In genomic region chr11:19342036-19342435, GRCh38 we compare ENCODE assay signal across 1 cellular context.
TF ChIP-seq lines count a peak whose summit lies in the region.

No MANE protein-coding gene starts in this region.

TF ChIP-seq in K562, 482 proteins besides CTCF, POLR2A, EP300 and RAD21 (continued from another document):
- TF ChIP-seq MGA (IDR thresholded peaks at IDR 0.05) (no peak), PHF21A (IDR thresholded peaks at IDR 0.05; ENCODE audit: borderline replicate concordance, low read depth) (no peak), MXI1 (IDR thresholded peaks at IDR 0.05; ENCODE audit: low read depth, low read length) (no peak), KAT8 (IDR thresholded peaks at IDR 0.05; ENCODE audit: low read depth) (no peak), ETV6 (IDR thresholded peaks at IDR 0.05; ENCODE audit: borderline replicate concordance in 1 of 2, low read depth in 2 of 2, low read length in 1 of 2) (no peak), ETV6 (CRISPR knock-in tag; IDR thresholded peaks at IDR 0.05; ENCODE audit: borderline replicate concordance) (no peak), POLR3G (IDR thresholded peaks at IDR 0.05; ENCODE audit: extremely low read depth, insufficient read length, insufficient replicate concordance) (no peak), YBX1 (IDR thresholded peaks at IDR 0.05) (no peak)
- TF ChIP-seq, protein P1, sequence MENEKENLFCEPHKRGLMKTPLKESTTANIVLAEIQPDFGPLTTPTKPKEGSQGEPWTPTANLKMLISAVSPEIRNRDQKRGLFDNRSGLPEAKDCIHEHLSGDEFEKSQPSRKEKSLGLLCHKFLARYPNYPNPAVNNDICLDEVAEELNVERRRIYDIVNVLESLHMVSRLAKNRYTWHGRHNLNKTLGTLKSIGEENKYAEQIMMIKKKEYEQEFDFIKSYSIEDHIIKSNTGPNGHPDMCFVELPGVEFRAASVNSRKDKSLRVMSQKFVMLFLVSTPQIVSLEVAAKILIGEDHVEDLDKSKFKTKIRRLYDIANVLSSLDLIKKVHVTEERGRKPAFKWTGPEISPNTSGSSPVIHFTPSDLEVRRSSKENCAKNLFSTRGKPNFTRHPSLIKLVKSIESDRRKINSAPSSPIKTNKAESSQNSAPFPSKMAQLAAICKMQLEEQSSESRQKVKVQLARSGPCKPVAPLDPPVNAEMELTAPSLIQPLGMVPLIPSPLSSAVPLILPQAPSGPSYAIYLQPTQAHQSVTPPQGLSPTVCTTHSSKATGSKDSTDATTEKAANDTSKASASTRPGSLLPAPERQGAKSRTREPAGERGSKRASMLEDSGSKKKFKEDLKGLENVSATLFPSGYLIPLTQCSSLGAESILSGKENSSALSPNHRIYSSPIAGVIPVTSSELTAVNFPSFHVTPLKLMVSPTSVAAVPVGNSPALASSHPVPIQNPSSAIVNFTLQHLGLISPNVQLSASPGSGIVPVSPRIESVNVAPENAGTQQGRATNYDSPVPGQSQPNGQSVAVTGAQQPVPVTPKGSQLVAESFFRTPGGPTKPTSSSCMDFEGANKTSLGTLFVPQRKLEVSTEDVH (IDR thresholded peaks at IDR 0.05; ENCODE audit: low read depth, partially characterized antibody): no peak
